ENCODE assay signal across 1 cellular context in genomic region chr19:1015782-1016646, GRCh38.
TF ChIP-seq lines count a peak whose summit lies in the region.

No MANE protein-coding gene starts in this region.

TF ChIP-seq in HepG2, 621 proteins besides CTCF, POLR2A, EP300 and RAD21:
- TF ChIP-seq FOXM1 (CRISPR knock-in tag; IDR thresholded peaks at IDR 0.05) (no peak), XRCC5 (optimal IDR thresholded peaks at IDR 0.05; ENCODE audit: low read length) (no peak), SMAD3 (CRISPR knock-in tag; IDR thresholded peaks at IDR 0.05) (no peak), HMGA1 (CRISPR knock-in tag; conservative IDR thresholded peaks at IDR 0.05) (no peak), MAFF (IDR thresholded peaks at IDR 0.05; ENCODE audit: low read depth, low read length) (peak; percentile 56; the same call in 1 of the 2 replicates), IRF1 (CRISPR knock-in tag; IDR thresholded peaks at IDR 0.05; ENCODE audit: low read depth) (no peak), ZNF335 (CRISPR knock-in tag; IDR thresholded peaks at IDR 0.05) (no peak), ZNF160 (CRISPR knock-in tag; IDR thresholded peaks at IDR 0.05) (no peak), TOE1 (CRISPR knock-in tag; IDR thresholded peaks at IDR 0.05) (no peak), ZNF33B (CRISPR knock-in tag; IDR thresholded peaks at IDR 0.05) (no peak), ZNF530 (CRISPR knock-in tag; IDR thresholded peaks at IDR 0.05; ENCODE audit: low read depth) (no peak), IKZF4 (CRISPR knock-in tag; IDR thresholded peaks at IDR 0.05; ENCODE audit: borderline replicate concordance, low read depth, not compliant biosample characterization) (no peak), MIXL1 (CRISPR knock-in tag; IDR thresholded peaks at IDR 0.05) (no peak), HMG20A (CRISPR knock-in tag; IDR thresholded peaks at IDR 0.05; ENCODE audit: borderline replicate concordance) (no peak), ZNF768 (CRISPR knock-in tag; IDR thresholded peaks at IDR 0.05) (no peak), ZNF256 (CRISPR knock-in tag; conservative IDR thresholded peaks at IDR 0.05) (no peak), EEA1 (CRISPR knock-in tag; IDR thresholded peaks at IDR 0.05; ENCODE audit: borderline replicate concordance) (no peak), AGO2 (optimal IDR thresholded peaks at IDR 0.05; ENCODE audit: low read depth, low read length) (peak; percentile 6), ZNF598 (CRISPR knock-in tag; IDR thresholded peaks at IDR 0.05; ENCODE audit: borderline replicate concordance) (no peak), SALL1 (CRISPR knock-in tag; IDR thresholded peaks at IDR 0.05) (no peak), RFX5 (IDR thresholded peaks at IDR 0.05; ENCODE audit: low read depth, low read length) (no peak), AKAP8 (CRISPR knock-in tag; IDR thresholded peaks at IDR 0.05) (0 out of 2 replicates have a peak, but pooled peaks have one; percentile 2), AKNA (CRISPR knock-in tag; IDR thresholded peaks at IDR 0.05; ENCODE audit: borderline replicate concordance) (no peak), ZBED4 (CRISPR knock-in tag; IDR thresholded peaks at IDR 0.05; ENCODE audit: borderline replicate concordance) (no peak), ZNF816 (CRISPR knock-in tag; IDR thresholded peaks at IDR 0.05; ENCODE audit: borderline replicate concordance) (no peak), BHLHE40 (IDR thresholded peaks at IDR 0.05; ENCODE audit: low read length) (no peak), ZSCAN30 (CRISPR knock-in tag; IDR thresholded peaks at IDR 0.05) (no peak), HBP1 (CRISPR knock-in tag; IDR thresholded peaks at IDR 0.05; ENCODE audit: low read depth) (no peak), MTA3 (CRISPR knock-in tag; IDR thresholded peaks at IDR 0.05) (no peak), HDAC6 (IDR thresholded peaks at IDR 0.05; ENCODE audit: low read depth, low read length) (no peak), MTA1 (CRISPR knock-in tag; IDR thresholded peaks at IDR 0.05; ENCODE audit: borderline replicate concordance) (no peak), HMGXB4 (CRISPR knock-in tag; IDR thresholded peaks at IDR 0.05; ENCODE audit: borderline replicate concordance in 1 of 2, low read depth in 1 of 2) (no peak), SIX4 (CRISPR knock-in tag; IDR thresholded peaks at IDR 0.05) (no peak), NCOA5 (CRISPR knock-in tag; IDR thresholded peaks at IDR 0.05) (no peak), MAFK (conservative IDR thresholded peaks at IDR 0.05 in 1 of 2, IDR thresholded peaks at IDR 0.05 in 1 of 2; ENCODE audit: low read length in 2 of 2) (peak; percentile 64 to 80)
